11 cellular contexts compared by ENCODE assay signal in genomic region chr21:44057960-44058651, GRCh38. TPM values are rescaled to one million over a fixed set of nuclear protein-coding genes. Genes with fewer than 3 reads are reported as not detected.
DNase-seq lines count a peak whose midpoint lies in the region; ATAC-seq and TF ChIP-seq lines count a peak whose summit lies in the region.
"Had no signal": no experiment of that assay in that cellular context is flagged by ENCODE, and none has a peak within 500 bp of the region (broad histone marks: within the 10 kb centered on the region; RNA-seq: fewer than 3 reads in every experiment).

No MANE protein-coding gene starts in this region.

- no peak for ATAC-seq in right cardiac atrium

- peak; percentile 42 for DNase-seq in Daoy (ENCODE audit: low read depth)
- peak; percentile 33 for DNase-seq in T-helper 9 cell
- no peak for DNase-seq in nephron progenitor cell
- DNase-seq in OCI-M1 (lab: John Stamatoyannopoulos, UW) = no peak
- DNase-seq in SKM-1 treated with dmso at 0.1 percent for 144 hours (lab: John Stamatoyannopoulos, UW; ENCODE audit: unreplicated experiment) = no peak
- DNase-seq in right cardiac atrium = no peak
- no peak for DNase-seq in dorsolateral prefrontal cortex
- DNase-seq: BE2C, kidney, naive B cell had no signal

- peaks cover 15% of the 10 kb centered on the region for H3K4me1 Mint-ChIP-seq in activated naive CD8-positive, alpha-beta T cell (ENCODE audit: low read depth)
- H3K4me1 Mint-ChIP-seq in nephron progenitor cell = peaks cover 25% of the 10 kb centered on the region

- WGBS in right cardiac atrium = 93% methylated on average over 15 of the region's 15 CpGs

- H3K27ac Mint-ChIP-seq in activated naive CD8-positive, alpha-beta T cell = peak overlapping the region; percentile 64
- H3K27ac Mint-ChIP-seq in nephron progenitor cell = peak overlapping the region; percentile 86

- TF ChIP-seq CTCF in nephron progenitor cell (IDR thresholded peaks at IDR 0.05) = no peak
- no peak for TF ChIP-seq CTCF in dorsolateral prefrontal cortex (IDR thresholded peaks at IDR 0.05 in 54 of 56, conservative IDR thresholded peaks at IDR 0.05 in 2 of 56; ENCODE audit: low read depth in 1 of 56, partially characterized antibody in 56 of 56)

- no peaks in the 10 kb centered on the region for H3K9me3 Mint-ChIP-seq in activated naive CD8-positive, alpha-beta T cell (ENCODE audit: low read depth)
- H3K9me3 Mint-ChIP-seq in nephron progenitor cell = no peaks in the 10 kb centered on the region
- H3K9me3 Mint-ChIP-seq: naive B cell had no signal

- peaks cover 2% of the 10 kb centered on the region for H3K36me3 Mint-ChIP-seq in activated naive CD8-positive, alpha-beta T cell
- H3K36me3 Mint-ChIP-seq in nephron progenitor cell (ENCODE audit: low read depth) = peaks cover 32% of the 10 kb centered on the region

- H3K4me1 ChIP-seq in right cardiac atrium (ENCODE audit: control insufficient read depth, insufficient read depth, low read length) = peaks cover 2% of the 10 kb centered on the region
- H3K4me1 ChIP-seq: BE2C had no signal

- no peak overlapping the region for H3K4me3 Mint-ChIP-seq in activated naive CD8-positive, alpha-beta T cell
- H3K4me3 Mint-ChIP-seq in nephron progenitor cell = no peak overlapping the region

- intact Hi-C loops in right cardiac atrium (cut with DNase I) (no loop called here), dorsolateral prefrontal cortex (cut with DNase I) (loop anchor here in 1 of 2 donors (10.0 kb wide), 1 partner anchor 247 kb away; the partner anchor contains the start of gene PFKL)

- H3K27me3 ChIP-seq in right cardiac atrium (ENCODE audit: control insufficient read depth, insufficient read depth) (no peaks in the 10 kb centered on the region), dorsolateral prefrontal cortex (no peaks in the 10 kb centered on the region)
- H3K27me3 ChIP-seq: BE2C had no signal

- H3K27me3 Mint-ChIP-seq in activated naive CD8-positive, alpha-beta T cell = no peaks in the 10 kb centered on the region
- H3K27me3 Mint-ChIP-seq in nephron progenitor cell (ENCODE audit: low read depth, poor library complexity) = no peaks in the 10 kb centered on the region
- H3K27me3 Mint-ChIP-seq: naive B cell had no signal

- no peaks in the 10 kb centered on the region for H3K9me3 ChIP-seq in right cardiac atrium (ENCODE audit: control insufficient read depth, low read length)
- H3K9me3 ChIP-seq: BE2C had no signal

- H3K27ac ChIP-seq in right cardiac atrium (ENCODE audit: low read length) (no peak overlapping the region), dorsolateral prefrontal cortex (peak overlapping the region in 29 of 59 donors; percentile 0 to 98 (median 41))

- H3K4me3 ChIP-seq in right cardiac atrium (ENCODE audit: low read length) (no peak overlapping the region), dorsolateral prefrontal cortex (no peak overlapping the region)

RNA-seq across cellular contexts. Expression of gene TRAPPC10, which starts 46.0 kb away (rescaled TPM):
- total RNA-seq in Daoy (2014; rRNA removed; shearing (Covaris generic)) = 24.2 and 26.0 TPM in 2 replicates
- total RNA-seq in right cardiac atrium (10 to 100 TPM; 18.0 to 23.3 (median 19.1) TPM), dorsolateral prefrontal cortex (100 to 1,000 TPM in 1 of 120 experiments, 10 to 100 TPM in 119; 49.1 to 103 (median 69.3) TPM)
- 7.6 TPM for polyA plus RNA-seq in right cardiac atrium

RNA-seq across cellular contexts. Expression of gene PWP2, which starts 49.1 kb away (rescaled TPM):
- 10.1 and 14.8 TPM in 2 replicates for total RNA-seq in Daoy (2014; rRNA removed; shearing (Covaris generic))
- total RNA-seq in right cardiac atrium = 1 to 10 TPM in 3 of 4 donors, under 1 TPM in 1; 0.94 to 8.9 (median 2.3) TPM
- polyA plus RNA-seq in right cardiac atrium = 1.6 TPM
- total RNA-seq in dorsolateral prefrontal cortex = 10 to 100 TPM in 86 of 120 experiments, 1 to 10 TPM in 34; 1.7 to 49.2 (median 15.0) TPM

Comparison
In these comparisons a context has a peak if more than half of its experiments do, and no peak if none do; other contexts are left out.
1. DNase-seq: peak in Daoy (single experiment) and T-helper 9 cell (single experiment); none in nephron progenitor cell (single experiment), OCI-M1 (single experiment), SKM-1 treated with dmso at 0.1 percent for 144 hours (single experiment), right cardiac atrium (0 of 3) and dorsolateral prefrontal cortex (0 of 10).